ENCODE assay signal across 1 cellular context in genomic region chr1:25848531-25848930, GRCh38.
TF ChIP-seq lines count a peak whose summit lies in the region.

No MANE protein-coding gene starts in this region.

TF ChIP-seq in endothelial cell of umbilical vein, 7 proteins besides CTCF, POLR2A, EP300 and RAD21:
- TF ChIP-seq FOS (IDR thresholded peaks at IDR 0.05; ENCODE audit: borderline replicate concordance, insufficient read depth, low read length): peak; percentile 87
- TF ChIP-seq MYC (IDR thresholded peaks at IDR 0.05; ENCODE audit: low read depth, low read length): no peak
- TF ChIP-seq MAX (IDR thresholded peaks at IDR 0.05; ENCODE audit: insufficient read depth, insufficient read length): no peak
- TF ChIP-seq GATA2 (IDR thresholded peaks at IDR 0.05; ENCODE audit: insufficient read depth, insufficient read length, low read depth, low read length): no peak
- no peak for TF ChIP-seq EZH2 (IDR thresholded peaks at IDR 0.05; ENCODE audit: borderline replicate concordance, low read depth, low read length, severe bottlenecking)
- TF ChIP-seq JUN (IDR thresholded peaks at IDR 0.05; ENCODE audit: borderline replicate concordance, insufficient read depth, insufficient read length, low read depth): peak; percentile 15
- TF ChIP-seq POLR2AphosphoS5 (IDR thresholded peaks at IDR 0.05; ENCODE audit: insufficient read depth, low read depth, low read length): no peak
